In genomic region chr1:42153598-42153995, GRCh38 we compare ENCODE assay signal across 35 cellular contexts. TPM values are rescaled to one million over a fixed set of nuclear protein-coding genes. Genes with fewer than 3 reads are reported as not detected.
"Had no signal": no experiment of that assay in that cellular context is flagged by ENCODE, and none has a peak within 500 bp of the region (broad histone marks: within the 10 kb centered on the region; RNA-seq: fewer than 3 reads in every experiment).

No MANE protein-coding gene starts in this region.

- H3K36me3 ChIP-seq: ascending aorta, MG63 had no signal

- H3K27me3 ChIP-seq: ascending aorta, MG63 had no signal

- H3K27ac ChIP-seq: ascending aorta, VCaP had no signal

- H3K9me3 ChIP-seq: ascending aorta, MG63 had no signal

- ATAC-seq: activated CD8-positive, alpha-beta T cell treated with anti-CD3 and anti-CD28 coated beads for 36 hours; activated T-cell treated with anti-CD3 and anti-CD28 coated beads, Interleukin-2, amount 50 U/mL, for 72 hours; activated T-helper 17 cell treated with anti-CD3 and anti-CD28 coated beads, Interleukin-2, amount 50 U/mL, for 72 hours; PC-3 had no signal

- DNase-seq: activated B cell treated with CpG ODN at 0.5 μM for 24 hours; activated CD4-positive, alpha-beta T cell treated with anti-CD3 and anti-CD28 coated beads, Interleukin-2, amount 10 ng/mL, durations not matched to agents 24 days and 14 days; activated CD4-positive, alpha-beta T cell treated with anti-CD3 and anti-CD28 coated beads, Interleukin-2, amount 50 U/mL, for 4 hours; activated CD8-positive, alpha-beta T cell treated with anti-CD3 and anti-CD28 coated beads for 36 hours; activated effector memory CD4-positive, alpha-beta T cell treated with anti-CD3 and anti-CD28 coated beads, Interleukin-2, amount 50 U/mL, for 16 hours; activated naive CD4-positive, alpha-beta T cell; activated naive CD4-positive, alpha-beta T cell treated with anti-CD3 and anti-CD28 coated beads, Interleukin-2, amount 50 U/mL, for 16 hours; activated naive CD8-positive, alpha-beta T cell treated with anti-CD3 and anti-CD28 coated beads, Interleukin-2, amount 10 ng/mL, durations not matched to agents 7 days and 5 days; activated T-cell treated with anti-CD3 and anti-CD28 coated beads, Interleukin-2, amount 50 U/mL, for 1 hour; activated T-cell treated with anti-CD3 and anti-CD28 coated beads, Interleukin-2, amount 50 U/mL, for 72 hours; amygdala; Kasumi-1; KG1; MG63; NCI-H1048; NCI-H1105 treated with DMSO at 0.1 percent for 48 hours; NCI-H1436; NCI-H1694; NCI-H1930; NCI-H2081 treated with DMSO at 0.1 percent for 48 hours; NCI-H345; NCI-H524 treated with DMSO at 0.1 percent for 48 hours; NK-92 treated with Interleukin-12 subunit alpha and Interleukin-12 subunit beta, amount 100 ng/mL, for 24 hours; PC-3; Right ventricle myocardium superior; SW 1271; T-helper 1 cell; T-helper 2 cell; T-helper 9 cell had no signal

- H3K4me1 ChIP-seq: ascending aorta had no signal

- H3K4me3 ChIP-seq: ascending aorta, MG63 had no signal

RNA-seq across cellular contexts. Expression of gene GUCA2B, which starts 0.4 kb away (rescaled TPM):
- total RNA-seq: activated B cell treated with CpG ODN at 0.5 μM for 24 hours; activated CD4-positive, alpha-beta T cell treated with anti-CD3 and anti-CD28 coated beads, Interleukin-2, amount 10 ng/mL, durations not matched to agents 24 days and 14 days; activated CD8-positive, alpha-beta memory T cell treated with anti-CD3 and anti-CD28 coated beads for 36 hours; activated CD8-positive, alpha-beta T cell treated with anti-CD3 and anti-CD28 coated beads for 36 hours; activated naive CD8-positive, alpha-beta T cell treated with anti-CD3 and anti-CD28 coated beads, Interleukin-2, amount 10 ng/mL, durations not matched to agents 7 days and 5 days; activated T-cell treated with anti-CD3 and anti-CD28 coated beads, Interleukin-2, amount 50 U/mL, for 72 hours; activated T-helper 17 cell treated with anti-CD3 and anti-CD28 coated beads, Interleukin-2, amount 50 U/mL, for 72 hours; ascending aorta; cardiac septum; NCI-H460; PC-3; Right ventricle myocardium superior had no signal

RNA-seq across cellular contexts. Expression of gene GUCA2A, which starts 10.9 kb away (rescaled TPM):
- total RNA-seq: activated B cell treated with CpG ODN at 0.5 μM for 24 hours; activated CD4-positive, alpha-beta T cell treated with anti-CD3 and anti-CD28 coated beads, Interleukin-2, amount 10 ng/mL, durations not matched to agents 24 days and 14 days; activated CD8-positive, alpha-beta memory T cell treated with anti-CD3 and anti-CD28 coated beads for 36 hours; activated CD8-positive, alpha-beta T cell treated with anti-CD3 and anti-CD28 coated beads for 36 hours; activated naive CD8-positive, alpha-beta T cell treated with anti-CD3 and anti-CD28 coated beads, Interleukin-2, amount 10 ng/mL, durations not matched to agents 7 days and 5 days; activated T-cell treated with anti-CD3 and anti-CD28 coated beads, Interleukin-2, amount 50 U/mL, for 72 hours; activated T-helper 17 cell treated with anti-CD3 and anti-CD28 coated beads, Interleukin-2, amount 50 U/mL, for 72 hours; ascending aorta; cardiac septum; NCI-H460; PC-3; Right ventricle myocardium superior had no signal
